12 cellular contexts compared by ENCODE assay signal in the genomic region with DNA sequence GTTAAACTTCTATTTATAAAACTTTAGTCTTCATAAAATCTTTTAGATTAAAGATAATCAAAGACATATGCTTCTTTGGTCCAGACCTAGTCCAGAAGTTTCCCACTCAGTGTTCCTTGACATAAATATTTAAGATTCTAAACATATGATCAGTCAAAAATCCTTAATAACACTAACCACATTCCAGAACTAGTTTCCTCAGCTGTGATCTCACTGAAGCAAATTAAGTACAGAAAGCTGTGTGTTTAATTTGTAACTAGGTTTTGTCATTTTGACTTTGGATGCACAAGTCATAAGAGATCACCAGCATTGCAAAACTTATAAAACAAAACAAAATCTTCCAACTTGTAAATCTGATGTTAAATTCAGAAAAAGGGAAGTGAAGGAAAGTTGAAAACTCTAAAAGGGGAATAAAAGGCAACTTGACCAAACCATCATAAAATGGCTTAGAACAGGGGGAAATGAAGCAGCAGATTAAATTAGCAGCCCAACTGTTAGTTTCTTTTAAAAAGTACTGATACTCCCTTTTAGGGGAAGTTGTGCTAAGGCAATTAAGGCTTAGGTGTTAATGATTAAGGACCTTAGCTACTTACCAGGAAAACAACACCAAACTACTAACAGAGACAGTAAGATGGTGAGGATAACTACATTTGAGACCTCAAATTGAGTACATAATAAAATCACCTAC. TPM values are rescaled to one million over a fixed set of nuclear protein-coding genes. Genes with fewer than 3 reads are reported as not detected.
DNase-seq lines count a peak whose midpoint lies in the region; ATAC-seq and TF ChIP-seq lines count a peak whose summit lies in the region.
"Had no signal": no experiment of that assay in that cellular context is flagged by ENCODE, and none has a peak within 500 bp of the region (broad histone marks: within the 10 kb centered on the region; RNA-seq: fewer than 3 reads in every experiment).

No MANE protein-coding gene starts in this region.

- no peak overlapping the region for H3K4me3 ChIP-seq in endodermal cell (ENCODE audit: low read length)
- H3K4me3 ChIP-seq: spleen had no signal

- H3K4me1 ChIP-seq in endodermal cell (ENCODE audit: control insufficient read depth, insufficient read depth, low read length), result peaks cover 6% of the 10 kb centered on the region

- H3K27me3 ChIP-seq in endodermal cell (ENCODE audit: control insufficient read depth, insufficient read depth, low read length, poor library complexity, severe bottlenecking), result no peaks in the 10 kb centered on the region
- H3K27me3 ChIP-seq: spleen had no signal

- no peak for DNase-seq in stimulated activated naive CD8-positive, alpha-beta T cell treated with anti-CD3 and anti-CD28 coated beads, Interleukin-15, Interleukin-2, amounts not matched to agents 100 U/mL and 50 U/mL, for 24 hours
- DNase-seq in NOMO-1 treated with DMSO at 0.1 percent for 48 hours (lab: John Stamatoyannopoulos, UW; ENCODE audit: unreplicated experiment), result peak; percentile 84
- DNase-seq in endodermal cell, result no peak
- DNase-seq in NCI-H748 (lab: John Stamatoyannopoulos, UW; ENCODE audit: unreplicated experiment), result no peak
- DNase-seq in NCI-H510A (lab: John Stamatoyannopoulos, UW), result no peak
- no peak for DNase-seq in A172 (ENCODE audit: low spot score)
- DNase-seq: activated CD4-positive, alpha-beta T cell treated with anti-CD3 and anti-CD28 coated beads, Interleukin-2, amount 10 ng/mL, durations not matched to agents 24 days and 14 days; spleen had no signal

- peaks cover 7% of the 10 kb centered on the region for H3K36me3 Mint-ChIP-seq in stimulated activated naive CD8-positive, alpha-beta T cell treated with anti-CD3 and anti-CD28 coated beads, Interleukin-15, Interleukin-2, amounts not matched to agents 100 ng/mL and 50 ng/mL, for 24 hours (ENCODE audit: low read depth)
- peaks cover 39% of the 10 kb centered on the region for H3K36me3 Mint-ChIP-seq in endodermal cell (ENCODE audit: low read depth)

- H3K9me3 Mint-ChIP-seq in stimulated activated naive CD8-positive, alpha-beta T cell treated with anti-CD3 and anti-CD28 coated beads, Interleukin-15, Interleukin-2, amounts not matched to agents 100 ng/mL and 50 ng/mL, for 24 hours, result no peaks in the 10 kb centered on the region
- H3K9me3 Mint-ChIP-seq in endodermal cell, result no peaks in the 10 kb centered on the region
- H3K9me3 Mint-ChIP-seq: activated CD4-positive, alpha-beta T cell treated with anti-CD3 and anti-CD28 coated beads, Interleukin-2, amount 10 ng/mL, durations not matched to agents 24 days and 14 days; activated naive CD4-positive, alpha-beta T cell treated with anti-CD3 and anti-CD28 coated beads, Interleukin-2, amount 50 U/mL, for 24 hours had no signal

- no peaks in the 10 kb centered on the region for H3K9me3 ChIP-seq in endodermal cell (ENCODE audit: control insufficient read depth, low read length)
- H3K9me3 ChIP-seq: spleen had no signal

- no peak overlapping the region for H3K4me3 Mint-ChIP-seq in stimulated activated naive CD8-positive, alpha-beta T cell treated with anti-CD3 and anti-CD28 coated beads, Interleukin-15, Interleukin-2, amounts not matched to agents 100 ng/mL and 50 ng/mL, for 24 hours
- H3K4me3 Mint-ChIP-seq in endodermal cell, result peak overlapping the region; percentile 5
- H3K4me3 Mint-ChIP-seq: activated CD4-positive, alpha-beta T cell treated with anti-CD3 and anti-CD28 coated beads, Interleukin-2, amount 10 ng/mL, durations not matched to agents 24 days and 14 days; activated naive CD4-positive, alpha-beta T cell treated with anti-CD3 and anti-CD28 coated beads, Interleukin-2, amount 50 U/mL, for 24 hours had no signal

- no peak overlapping the region for H3K9ac ChIP-seq in endodermal cell (ENCODE audit: extremely low read depth, low read length, poor library complexity, severe bottlenecking)

- H3K27ac Mint-ChIP-seq in stimulated activated naive CD8-positive, alpha-beta T cell treated with anti-CD3 and anti-CD28 coated beads, Interleukin-15, Interleukin-2, amounts not matched to agents 100 ng/mL and 50 ng/mL, for 24 hours, result peak overlapping the region; percentile 27
- peak overlapping the region; percentile 68 for H3K27ac Mint-ChIP-seq in endodermal cell
- H3K27ac Mint-ChIP-seq: activated CD4-positive, alpha-beta T cell treated with anti-CD3 and anti-CD28 coated beads, Interleukin-2, amount 10 ng/mL, durations not matched to agents 24 days and 14 days; activated naive CD4-positive, alpha-beta T cell treated with anti-CD3 and anti-CD28 coated beads, Interleukin-2, amount 50 U/mL, for 24 hours had no signal

- TF ChIP-seq CTCF in endodermal cell (conservative IDR thresholded peaks at IDR 0.05), result no peak

- no peak overlapping the region for H3K27ac ChIP-seq in endodermal cell (ENCODE audit: low read depth, low read length)
- H3K27ac ChIP-seq: C4-2B had no signal

- no peak for ATAC-seq in stimulated activated naive CD8-positive, alpha-beta T cell treated with anti-CD3 and anti-CD28 coated beads, Interleukin-15, Interleukin-2, amounts not matched to agents 100 U/mL and 50 U/mL, for 24 hours
- ATAC-seq in GM18520 (IDR thresholded peaks at IDR 0.05; ENCODE audit: unreplicated experiment), result no peak

- peaks cover 39% of the 10 kb centered on the region for H3K36me3 ChIP-seq in endodermal cell (ENCODE audit: control insufficient read depth, insufficient read depth, low read length)

- no peaks in the 10 kb centered on the region for H3K27me3 Mint-ChIP-seq in stimulated activated naive CD8-positive, alpha-beta T cell treated with anti-CD3 and anti-CD28 coated beads, Interleukin-15, Interleukin-2, amounts not matched to agents 100 ng/mL and 50 ng/mL, for 24 hours
- no peaks in the 10 kb centered on the region for H3K27me3 Mint-ChIP-seq in endodermal cell (ENCODE audit: insufficient read depth)
- H3K27me3 Mint-ChIP-seq: activated CD4-positive, alpha-beta T cell treated with anti-CD3 and anti-CD28 coated beads, Interleukin-2, amount 10 ng/mL, durations not matched to agents 24 days and 14 days; activated naive CD4-positive, alpha-beta T cell treated with anti-CD3 and anti-CD28 coated beads, Interleukin-2, amount 50 U/mL, for 24 hours had no signal

- peaks cover 6% of the 10 kb centered on the region for H3K4me1 Mint-ChIP-seq in stimulated activated naive CD8-positive, alpha-beta T cell treated with anti-CD3 and anti-CD28 coated beads, Interleukin-15, Interleukin-2, amounts not matched to agents 100 ng/mL and 50 ng/mL, for 24 hours (ENCODE audit: low read depth)
- H3K4me1 Mint-ChIP-seq in endodermal cell, result peaks cover 7% of the 10 kb centered on the region
- H3K4me1 Mint-ChIP-seq: activated naive CD4-positive, alpha-beta T cell treated with anti-CD3 and anti-CD28 coated beads, Interleukin-2, amount 50 U/mL, for 24 hours had no signal

RNA-seq across cellular contexts. Expression of gene SH2B3, which starts 56.6 kb away (rescaled TPM):
- 1 to 10 TPM; 6.8 to 6.9 TPM for total RNA-seq in endodermal cell
- polyA plus RNA-seq in endodermal cell (2013, experiment 1 of 2), result 6.2 TPM
- polyA plus RNA-seq in endodermal cell (2013, experiment 2 of 2), result 5.0 TPM
- total RNA-seq in A172 (2014; rRNA removed; shearing (Covaris generic)), result 30.5 and 32.3 TPM in 2 replicates
